Comparison of ENCODE assay signal across 8 cellular contexts in the genomic region with DNA sequence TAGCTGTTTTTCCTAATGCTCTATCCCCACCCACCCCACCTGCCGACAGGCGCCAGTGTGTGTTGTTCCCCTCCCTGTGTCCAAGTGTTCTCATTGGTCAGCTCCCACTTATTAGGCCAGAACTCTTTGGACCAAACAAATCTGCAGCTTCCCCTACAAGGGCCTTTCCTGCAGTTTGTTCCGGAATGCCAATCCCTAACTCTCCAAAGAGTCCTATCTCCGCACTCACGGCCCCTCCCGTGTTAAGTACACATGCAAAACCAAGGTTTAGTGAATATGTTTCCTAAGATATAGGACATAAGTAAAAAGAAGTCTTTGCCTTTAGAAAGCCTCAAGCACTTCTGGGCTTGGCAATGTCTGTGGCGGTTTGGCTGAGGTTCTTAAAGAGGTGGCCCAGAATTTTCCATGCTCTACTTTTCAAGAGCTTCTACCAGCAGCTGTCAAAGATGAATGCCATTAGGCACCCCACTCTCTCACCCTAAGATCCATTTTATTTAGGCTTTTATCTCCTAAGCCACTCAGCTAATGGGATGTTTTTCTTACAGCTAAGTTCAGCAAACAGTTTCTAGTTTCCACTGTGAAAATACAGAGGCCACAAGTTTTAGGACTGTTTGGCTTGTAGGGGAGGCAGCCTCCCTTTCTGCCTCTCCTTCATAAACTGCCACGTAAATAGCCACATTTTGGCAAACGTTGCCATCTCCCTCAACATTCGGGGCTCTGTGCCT. TPM values are rescaled to one million over a fixed set of nuclear protein-coding genes. Genes with fewer than 3 reads are reported as not detected.
DNase-seq lines count a peak whose midpoint lies in the region; ATAC-seq and TF ChIP-seq lines count a peak whose summit lies in the region.

No MANE protein-coding gene starts in this region.

- DNase-seq in Calu3 (peak; percentile 60), NCI-H526 treated with DMSO at 0.1 percent for 48 hours (lab: John Stamatoyannopoulos, UW) (peak; percentile 31), dermis microvascular lymphatic vessel endothelial cell (ENCODE audit: low read depth in 2 of 2) (peak; percentile 85), DMS53 treated with DMSO at 0.1 percent for 48 hours (lab: John Stamatoyannopoulos, UW; ENCODE audit: unreplicated experiment) (no peak)
- DNase-seq in activated CD4-positive, CD25-positive, alpha-beta regulatory T cell (lab: John Stamatoyannopoulos, UW): no peak

- H3K9ac ChIP-seq in mucosa of rectum (ENCODE audit: low read depth in 1 of 2, low read length in 2 of 2): peak overlapping the region; percentile 28 to 93

- no peaks in the 10 kb centered on the region for H3K27me3 ChIP-seq in mucosa of rectum (ENCODE audit: control insufficient read depth in 2 of 2, insufficient read depth in 2 of 2, low read length in 2 of 2)

- H3K4me3 ChIP-seq in mucosa of rectum (ENCODE audit: low read length in 2 of 2): peak overlapping the region; percentile 76 to 81

- peaks cover 17 to 39% of the 10 kb centered on the region in 2 donors for H3K4me1 ChIP-seq in mucosa of rectum (ENCODE audit: control insufficient read depth in 2 of 2, insufficient read depth in 2 of 2, low read length in 2 of 2)

- peak overlapping the region; percentile 84 to 85 for H3K27ac ChIP-seq in mucosa of rectum (ENCODE audit: low read depth in 2 of 2, low read length in 2 of 2)

- no peaks in the 10 kb centered on the region for H3K9me3 ChIP-seq in mucosa of rectum (ENCODE audit: control insufficient read depth in 2 of 2, low read length in 2 of 2)

- intact Hi-C loops in Calu3 (cut with micrococcal nuclease; ENCODE audit: unreplicated experiment): loop anchor here (2.0 kb wide), 1 partner anchor 42 kb away; no protein-coding TSS in a partner anchor

- H3K36me3 Mint-ChIP-seq in Calu3 (ENCODE audit: insufficient read depth, unreplicated experiment): peaks cover 72% of the 10 kb centered on the region

- H3K9me3 Mint-ChIP-seq in Calu3 (ENCODE audit: low read depth, unreplicated experiment): peaks cover 2% of the 10 kb centered on the region

- no peak for TF ChIP-seq CTCF in Calu3 (IDR thresholded peaks at IDR 0.05; ENCODE audit: unreplicated experiment)

- CTCF ChIA-PET in Calu3 (lab: Charles Lee): interaction anchor here (0.6 to 3.5 kb wide), 7 partner anchors 8 to 42 kb away, joined by 3 to 15 read pairs (median 4); no protein-coding TSS in a partner anchor

- TSS peak; percentile 52 for BruUV-seq in Calu3 (replicated peaks; lab: Mats Ljungman, UMichigan)

- peak overlapping the region; percentile 77 for H3K4me3 Mint-ChIP-seq in Calu3 (ENCODE audit: low read depth, unreplicated experiment)

- ATAC-seq in GM21526 (IDR thresholded peaks at IDR 0.05; ENCODE audit: low FRiP score, unreplicated experiment): no peak
- ATAC-seq in GM19351 (IDR thresholded peaks at IDR 0.05; ENCODE audit: unreplicated experiment): no peak

- H3K27me3 Mint-ChIP-seq in Calu3 (ENCODE audit: unreplicated experiment): no peaks in the 10 kb centered on the region

- H3K4me1 Mint-ChIP-seq in Calu3 (ENCODE audit: low read depth, unreplicated experiment): peaks cover 54% of the 10 kb centered on the region

- H3K27ac Mint-ChIP-seq in Calu3 (ENCODE audit: unreplicated experiment): peak overlapping the region; percentile 58

- H3K36me3 ChIP-seq in mucosa of rectum (ENCODE audit: control insufficient read depth in 2 of 2, insufficient read depth in 2 of 2, low read length in 2 of 2): no peaks in the 10 kb centered on the region

RNA-seq across cellular contexts. Expression of gene CD59, which starts 1.6 kb away (rescaled TPM):
- 1,185 and 1,281 TPM in 2 replicates for total RNA-seq in Calu3 (2022)
- total RNA-seq in dermis microvascular lymphatic vessel endothelial cell: 669 and 765 TPM in 2 replicates

RNA-seq across cellular contexts. Expression of gene C11orf91, which starts 34.0 kb away (rescaled TPM):
- total RNA-seq in Calu3 (2022) (5.8 and 7.6 TPM in 2 replicates), dermis microvascular lymphatic vessel endothelial cell (not detected in 2 replicates)

RNA-seq across cellular contexts. Expression of gene FBXO3, which starts 39.7 kb away (rescaled TPM):
- total RNA-seq in Calu3 (2022): 24.3 and 27.8 TPM in 2 replicates
- 30.6 and 31.1 TPM in 2 replicates for total RNA-seq in dermis microvascular lymphatic vessel endothelial cell

Comparison
In these comparisons a context has a peak if more than half of its experiments do, and no peak if none do; other contexts are left out.
1. DNase-seq: peak in Calu3 (single experiment), NCI-H526 treated with DMSO at 0.1 percent for 48 hours (single experiment) and dermis microvascular lymphatic vessel endothelial cell (2 of 2); none in DMS53 treated with DMSO at 0.1 percent for 48 hours (single experiment) and activated CD4-positive, CD25-positive, alpha-beta regulatory T cell (0 of 4).